In genomic region chr2:166665991-166666940, GRCh38 we compare ENCODE assay signal across 25 cellular contexts.
A peak's percentile ranks its signal among the peaks of the same experiment; 100 is the strongest.
DNase-seq lines count a peak whose midpoint lies in the region; ATAC-seq, FAIRE-seq and TF ChIP-seq lines count a peak whose summit lies in the region.
"Had no signal": no experiment of that assay in that cellular context is flagged by ENCODE, and none has a peak within 500 bp of the region (broad histone marks: within the 10 kb centered on the region; RNA-seq: fewer than 3 reads in every experiment).

No MANE protein-coding gene starts in this region.

- H3K27ac Mint-ChIP-seq in MCF 10A (ENCODE audit: low read depth, unreplicated experiment) = no peak overlapping the region
- H3K27ac Mint-ChIP-seq: activated T-helper 2 cell treated with anti-CD3 and anti-CD28 coated beads, Interferon-gamma antibody, Interleukin-2, Interleukin-4, amounts not matched to agents 10 μg/mL and 5 μg/mL and 100 μg/mL, durations not matched to agents 14 hours and 24 hours and 36 hours; CD14-positive monocyte; effector memory CD8-positive, alpha-beta T cell; natural killer cell treated with Interleukin-12 subunit alpha and Interleukin-12 subunit beta and Interleukin-15 and Interleukin-18, amount 100 ng/mL, for 72 hours had no signal

- no peak for TF ChIP-seq POLR2A in breast epithelium (IDR thresholded peaks at IDR 0.05)
- no peak for TF ChIP-seq POLR2A in testis (IDR thresholded peaks at IDR 0.05)

- H3K36me3 ChIP-seq in breast epithelium (no peaks in the 10 kb centered on the region), adipocyte (ENCODE audit: control insufficient read depth, insufficient read depth, low read length, severe bottlenecking) (no peaks in the 10 kb centered on the region), testis (ENCODE audit: low read depth, missing control alignments) (no peaks in the 10 kb centered on the region)
- H3K36me3 ChIP-seq: esophagus squamous epithelium, uterus had no signal

- no peak overlapping the region for H3K9ac ChIP-seq in adipocyte (ENCODE audit: low read length)

- no peak overlapping the region for H3K4me3 Mint-ChIP-seq in MCF 10A (ENCODE audit: unreplicated experiment)
- H3K4me3 Mint-ChIP-seq: CD14-positive monocyte; effector memory CD8-positive, alpha-beta T cell; natural killer cell treated with Interleukin-12 subunit alpha and Interleukin-12 subunit beta and Interleukin-15 and Interleukin-18, amount 100 ng/mL, for 72 hours had no signal

- no peak for FAIRE-seq in urothelium cell line (lab: Jason Lieb, UNC)
- FAIRE-seq: GM12892 had no signal

- TF ChIP-seq CTCF in MCF 10A (IDR thresholded peaks at IDR 0.05; ENCODE audit: unreplicated experiment) = no peak
- TF ChIP-seq CTCF in breast epithelium (IDR thresholded peaks at IDR 0.05) = no peak
- no peak for TF ChIP-seq CTCF in testis (IDR thresholded peaks at IDR 0.05)

- WGBS in testis, 2 donors = 65 to 95% methylated on average over 2 of the region's 2 CpGs

- POLR2A ChIA-PET in MCF 10A (lab: Yijun Ruan, JAX) = no interaction called here

- H3K27me3 ChIP-seq in breast epithelium (no peaks in the 10 kb centered on the region), adipocyte (replicated peaks; ENCODE audit: control insufficient read depth, insufficient read depth, low read length) (no peaks in the 10 kb centered on the region), testis (no peaks in the 10 kb centered on the region)
- H3K27me3 ChIP-seq: esophagus squamous epithelium, uterus had no signal

- DNase-seq in MCF 10A (ENCODE audit: unreplicated experiment) (peak; percentile 33), breast epithelium (ENCODE audit: low spot score in 2 of 2) (no peak), adipocyte (ENCODE audit: low read depth) (peak; percentile 91), fibroblast of the conjunctiva (ENCODE audit: low read depth) (peak; percentile 45), urothelium cell line (ENCODE audit: low spot score) (peak; percentile 6), testis (no peak)
- DNase-seq: 8988T; activated CD4-positive, alpha-beta T cell treated with anti-CD3 and anti-CD28 coated beads for 48 hours; DMS 273 treated with DMSO at 0.1 percent for 48 hours; effector memory CD8-positive, alpha-beta T cell; esophagus squamous epithelium; KBM-7; left colon; NCI-H2029; NCI-H510A treated with DMSO at 0.1 percent for 48 hours; posterior cingulate gyrus; stimulated activated CD4-positive, alpha-beta T cell treated with anti-CD3 and anti-CD28 coated beads, Interleukin-4, amount 100 ng/mL, for 1 hour; uterus had no signal

- H3K4me3 ChIP-seq in breast epithelium = no peak overlapping the region
- no peak overlapping the region for H3K4me3 ChIP-seq in adipocyte (ENCODE audit: low read length)
- no peak overlapping the region for H3K4me3 ChIP-seq in testis
- H3K4me3 ChIP-seq: esophagus squamous epithelium, smooth muscle cell, uterus had no signal

- H3K4me1 ChIP-seq in breast epithelium (no peaks in the 10 kb centered on the region), adipocyte (ENCODE audit: control insufficient read depth, insufficient read depth, low read length) (no peaks in the 10 kb centered on the region), testis (no peaks in the 10 kb centered on the region)
- H3K4me1 ChIP-seq: esophagus squamous epithelium, uterus had no signal

- H3K9me3 ChIP-seq in breast epithelium (no peaks in the 10 kb centered on the region), adipocyte (ENCODE audit: control insufficient read depth, low read length) (no peaks in the 10 kb centered on the region), testis (no peaks in the 10 kb centered on the region)
- H3K9me3 ChIP-seq: esophagus squamous epithelium, uterus had no signal

- peaks cover 11% of the 10 kb centered on the region for H3K27me3 Mint-ChIP-seq in MCF 10A (ENCODE audit: insufficient read depth, unreplicated experiment)
- H3K27me3 Mint-ChIP-seq: effector memory CD8-positive, alpha-beta T cell; natural killer cell treated with Interleukin-12 subunit alpha and Interleukin-12 subunit beta and Interleukin-15 and Interleukin-18, amount 100 ng/mL, for 72 hours had no signal

- ATAC-seq in GM19324 (IDR thresholded peaks at IDR 0.05; ENCODE audit: low FRiP score, unreplicated experiment) = no peak
- ATAC-seq in GM18517 (IDR thresholded peaks at IDR 0.05; ENCODE audit: unreplicated experiment) = no peak
- ATAC-seq: effector memory CD8-positive, alpha-beta T cell; left colon; natural killer cell treated with Interleukin-12 subunit alpha and Interleukin-12 subunit beta and Interleukin-15 and Interleukin-18, amount 100 ng/mL, for 72 hours had no signal

- no TSS peak for BruUV-seq in MCF 10A (replicated peaks; lab: Mats Ljungman, UMichigan)

- CTCF ChIA-PET in MCF 10A (lab: Yijun Ruan, JAX) = interaction anchor here (1.6 kb wide), 1 partner anchor 11 kb away, joined by 7 read pairs; no protein-coding TSS in a partner anchor

- H3K27ac ChIP-seq in breast epithelium = no peak overlapping the region
- H3K27ac ChIP-seq in testis = no peak overlapping the region
- H3K27ac ChIP-seq: esophagus squamous epithelium, uterus had no signal

- intact Hi-C loops in MCF 10A (cut with micrococcal nuclease) (no loop called here), breast epithelium (cut with DNase I; ENCODE audit: low total_unique reads) (no loop called here), testis (cut with DNase I; ENCODE audit: low total_unique reads) (no loop called here)

- no peaks in the 10 kb centered on the region for H3K36me3 Mint-ChIP-seq in MCF 10A (ENCODE audit: insufficient read depth, unreplicated experiment)
- H3K36me3 Mint-ChIP-seq: CD14-positive monocyte; natural killer cell treated with Interleukin-12 subunit alpha and Interleukin-12 subunit beta and Interleukin-15 and Interleukin-18, amount 100 ng/mL, for 72 hours had no signal

- H3K9me3 Mint-ChIP-seq in MCF 10A (ENCODE audit: unreplicated experiment) = peaks cover 7% of the 10 kb centered on the region
- H3K9me3 Mint-ChIP-seq: activated T-helper 2 cell treated with anti-CD3 and anti-CD28 coated beads, Interferon-gamma antibody, Interleukin-2, Interleukin-4, amounts not matched to agents 10 μg/mL and 5 μg/mL and 100 μg/mL, durations not matched to agents 14 hours and 24 hours and 36 hours had no signal

- peaks cover 5% of the 10 kb centered on the region for H3K4me1 Mint-ChIP-seq in MCF 10A (ENCODE audit: insufficient read depth, unreplicated experiment)
- H3K4me1 Mint-ChIP-seq: CD14-positive monocyte had no signal

Comparison
In these comparisons a context has a peak if more than half of its experiments do, and no peak if none do; other contexts are left out.
1. DNase-seq: peak in MCF 10A (single experiment), adipocyte (single experiment), fibroblast of the conjunctiva (single experiment) and urothelium cell line (single experiment); none in breast epithelium (0 of 2) and testis (single experiment).